In genomic region chr3:10088256-10088655, GRCh38 we compare ENCODE assay signal across 26 cellular contexts. TPM values are rescaled to one million over a fixed set of nuclear protein-coding genes. Genes with fewer than 3 reads are reported as not detected.
"Had no signal": no experiment of that assay in that cellular context is flagged by ENCODE, and none has a peak within 500 bp of the region (broad histone marks: within the 10 kb centered on the region; RNA-seq: fewer than 3 reads in every experiment).

No MANE protein-coding gene starts in this region.

- H3K4me1 ChIP-seq: lower lobe of right lung, right atrium auricular region, tibial artery had no signal

- H3K4me3 ChIP-seq: dorsolateral prefrontal cortex, hepatocyte, lower lobe of right lung, right atrium auricular region, tibial artery had no signal

- H3K36me3 ChIP-seq: lower lobe of right lung, right atrium auricular region, tibial artery had no signal

- H3K27me3 ChIP-seq: dorsolateral prefrontal cortex, hepatocyte, right atrium auricular region, tibial artery had no signal

- DNase-seq: activated CD4-positive, alpha-beta memory T cell treated with anti-CD3 and anti-CD28 coated beads for 36 hours; activated CD4-positive, alpha-beta T cell treated with anti-CD3 and anti-CD28 coated beads for 4 hours; activated naive CD4-positive, alpha-beta T cell; activated naive CD8-positive, alpha-beta T cell treated with anti-CD3 and anti-CD28 coated beads for 36 hours; activated T-cell treated with anti-CD3 and anti-CD28 coated beads for 4 hours; amygdala; caudate nucleus; dorsolateral prefrontal cortex; left colon; lower lobe of right lung; nephron progenitor cell; occipital lobe; stimulated activated naive CD8-positive, alpha-beta T cell treated with anti-CD3 and anti-CD28 coated beads, Interleukin-15, Interleukin-2, amounts not matched to agents 100 U/mL and 50 U/mL, for 24 hours; substantia nigra; T-cell; tibial artery had no signal

- FAIRE-seq: islet of Langerhans, urothelium cell line had no signal

- ATAC-seq: left colon; lower lobe of right lung; stimulated activated naive CD8-positive, alpha-beta T cell treated with anti-CD3 and anti-CD28 coated beads, Interleukin-15, Interleukin-2, amounts not matched to agents 100 U/mL and 50 U/mL, for 24 hours; T-cell; WTC11 had no signal

- H3K9me3 ChIP-seq: lower lobe of right lung, right atrium auricular region, tibial artery had no signal

RNA-seq across cellular contexts. Expression of gene FANCD2OS, which starts 19.8 kb away (rescaled TPM):
- total RNA-seq: activated CD4-positive, alpha-beta memory T cell treated with anti-CD3 and anti-CD28 coated beads for 36 hours; activated naive CD8-positive, alpha-beta T cell treated with anti-CD3 and anti-CD28 coated beads for 36 hours; activated T-helper 1 cell treated with anti-CD3 and anti-CD28 coated beads, Interleukin-12 subunit alpha, Interleukin-12 subunit beta, Interleukin-2, Interleukin-4 antibody, amounts not matched to agents 30 ng/mL and 10 ng/mL and 1 ng/mL, durations not matched to agents 14 hours and 24 hours and 36 hours; dorsolateral prefrontal cortex; glomerular endothelial cell; hepatocyte; left colon; lower lobe of right lung; mesenteric fat pad; occipital lobe; posterior vena cava; right atrium auricular region; skeletal muscle tissue; T-cell; WTC11 had no signal
- polyA plus RNA-seq: hepatocyte had no signal
